1 cellular context compared by ENCODE assay signal in genomic region chr14:72894323-72894622, GRCh38.
TF ChIP-seq lines count a peak whose summit lies in the region.

No MANE protein-coding gene starts in this region.

TF ChIP-seq in SK-N-SH, 30 proteins besides CTCF, POLR2A, EP300 and RAD21 (continued from another document):
- TF ChIP-seq REST (IDR thresholded peaks at IDR 0.05; ENCODE audit: low read depth, low read length) (no peak), TAF1 (IDR thresholded peaks at IDR 0.05; ENCODE audit: borderline replicate concordance, low read depth, low read length) (no peak), MAX (IDR thresholded peaks at IDR 0.05; ENCODE audit: low read depth) (no peak), CHD2 (IDR thresholded peaks at IDR 0.05; ENCODE audit: low read length, partially characterized antibody) (no peak), POLR2AphosphoS5 (IDR thresholded peaks at IDR 0.05; ENCODE audit: low read depth, low read length) (no peak), RFX5 (IDR thresholded peaks at IDR 0.05; ENCODE audit: low read length) (no peak), USF1 (IDR thresholded peaks at IDR 0.05; ENCODE audit: borderline replicate concordance, low read depth) (no peak), RCOR1 (IDR thresholded peaks at IDR 0.05; ENCODE audit: low read length) (no peak), MXI1 (IDR thresholded peaks at IDR 0.05; ENCODE audit: low read depth, low read length) (no peak), MEF2A (IDR thresholded peaks at IDR 0.05; ENCODE audit: borderline replicate concordance, low read depth) (no peak), TCF12 (IDR thresholded peaks at IDR 0.05) (no peak), ZBTB33 (IDR thresholded peaks at IDR 0.05; ENCODE audit: borderline replicate concordance, low read depth) (no peak), IRF3 (IDR thresholded peaks at IDR 0.05; ENCODE audit: low read depth, low read length) (no peak)
